In genomic region chr22:23207786-23208325, GRCh38 we compare ENCODE assay signal across 11 cellular contexts. TPM values are rescaled to one million over a fixed set of nuclear protein-coding genes. Genes with fewer than 3 reads are reported as not detected.
DNase-seq lines count a peak whose midpoint lies in the region; ATAC-seq lines count a peak whose summit lies in the region.
"Had no signal": no experiment of that assay in that cellular context is flagged by ENCODE, and none has a peak within 500 bp of the region (broad histone marks: within the 10 kb centered on the region; RNA-seq: fewer than 3 reads in every experiment).

No MANE protein-coding gene starts in this region.

- no peaks in the 10 kb centered on the region for H3K27me3 Mint-ChIP-seq in activated T-cell treated with anti-CD3 and anti-CD28 coated beads, Interleukin-2, amount 50 U/mL, for 24 hours
- H3K27me3 Mint-ChIP-seq in activated T-cell treated with anti-CD3 and anti-CD28 coated beads, Interleukin-2, amount 50 U/mL, for 72 hours (ENCODE audit: low read depth) = no peaks in the 10 kb centered on the region
- no peaks in the 10 kb centered on the region for H3K27me3 Mint-ChIP-seq in T-helper 2 cell treated with Interferon-gamma antibody and Interleukin-4, amounts not matched to agents 5 μg/mL and 100 μg/mL, for 36 hours (ENCODE audit: low read depth)

- no peaks in the 10 kb centered on the region for H3K27me3 ChIP-seq in aorta (ENCODE audit: control insufficient read depth in 1 of 2, insufficient read depth in 2 of 2, low read length in 1 of 2)
- H3K27me3 ChIP-seq: adrenal gland had no signal

- no peak overlapping the region for H3K27ac ChIP-seq in aorta (ENCODE audit: low read depth in 1 of 2, low read length in 2 of 2)
- H3K27ac ChIP-seq: adrenal gland had no signal

- no peak for DNase-seq in activated T-cell treated with anti-CD3 and anti-CD28 coated beads, Interleukin-2, amount 50 U/mL, for 24 hours
- no peak for DNase-seq in activated T-cell treated with anti-CD3 and anti-CD28 coated beads, Interleukin-2, amount 50 U/mL, for 72 hours
- DNase-seq in NCI-H526 treated with DMSO at 0.1 percent for 48 hours (lab: John Stamatoyannopoulos, UW) (peak; percentile 80), glomerular visceral epithelial cell (ENCODE audit: extremely low spot score) (peak; percentile 50), aorta (peak; percentile 34), iPS-NIHi7 (ENCODE audit: extremely low spot score) (no peak)
- DNase-seq in activated T-cell treated with anti-CD3 and anti-CD28 coated beads, Interleukin-2, amount 50 U/mL, for 1 hour = no peak
- no peak for DNase-seq in T-helper 2 cell treated with Interferon-gamma antibody and Interleukin-4, amounts not matched to agents 5 μg/mL and 100 μg/mL, for 36 hours (ENCODE audit: low spot score)
- DNase-seq: activated CD8-positive, alpha-beta memory T cell treated with anti-CD3 and anti-CD28 coated beads, Interleukin-2, amount 50 U/mL, for 48 hours; adrenal gland; cortex of kidney had no signal

- peaks cover 46% of the 10 kb centered on the region for H3K4me1 Mint-ChIP-seq in activated T-cell treated with anti-CD3 and anti-CD28 coated beads, Interleukin-2, amount 50 U/mL, for 24 hours (ENCODE audit: low read depth)
- peaks cover 10% of the 10 kb centered on the region for H3K4me1 Mint-ChIP-seq in activated T-cell treated with anti-CD3 and anti-CD28 coated beads, Interleukin-2, amount 50 U/mL, for 72 hours (ENCODE audit: low read depth)
- peaks cover 4% of the 10 kb centered on the region for H3K4me1 Mint-ChIP-seq in T-helper 2 cell treated with Interferon-gamma antibody and Interleukin-4, amounts not matched to agents 5 μg/mL and 100 μg/mL, for 36 hours (ENCODE audit: low read depth)

- H3K27ac Mint-ChIP-seq in activated T-cell treated with anti-CD3 and anti-CD28 coated beads, Interleukin-2, amount 50 U/mL, for 24 hours = peak overlapping the region; percentile 67
- no peak overlapping the region for H3K27ac Mint-ChIP-seq in activated T-cell treated with anti-CD3 and anti-CD28 coated beads, Interleukin-2, amount 50 U/mL, for 72 hours
- H3K27ac Mint-ChIP-seq in T-helper 2 cell treated with Interferon-gamma antibody and Interleukin-4, amounts not matched to agents 5 μg/mL and 100 μg/mL, for 36 hours = no peak overlapping the region

- intact Hi-C loops in aorta (cut with DNase I) = no loop called here

- peaks cover 0 to 4% of the 10 kb centered on the region in 2 donors for H3K4me1 ChIP-seq in aorta (ENCODE audit: control insufficient read depth in 1 of 2, insufficient read depth in 2 of 2, low read length in 2 of 2)

- WGBS in aorta, 2 donors = 94 to 96% methylated on average over 11 of the region's 11 CpGs

- H3K4me3 ChIP-seq in aorta (ENCODE audit: low read length in 2 of 2) = no peak overlapping the region
- H3K4me3 ChIP-seq: adrenal gland had no signal

- no peaks in the 10 kb centered on the region for H3K9me3 ChIP-seq in aorta (ENCODE audit: control insufficient read depth, low read length)
- H3K9me3 ChIP-seq: adrenal gland had no signal

- no peak for ATAC-seq in activated T-cell treated with anti-CD3 and anti-CD28 coated beads, Interleukin-2, amount 50 U/mL, for 72 hours (replicated peaks in 1 of 2)
- no peak for ATAC-seq in aorta (ENCODE audit: low FRiP score)

- H3K36me3 Mint-ChIP-seq in activated T-cell treated with anti-CD3 and anti-CD28 coated beads, Interleukin-2, amount 50 U/mL, for 24 hours (ENCODE audit: low read depth) = peaks cover 56% of the 10 kb centered on the region
- peaks cover 2% of the 10 kb centered on the region in 2 donors for H3K36me3 Mint-ChIP-seq in activated T-cell treated with anti-CD3 and anti-CD28 coated beads, Interleukin-2, amount 50 U/mL, for 72 hours (ENCODE audit: insufficient read depth in 2 of 2)
- peaks cover 21% of the 10 kb centered on the region for H3K36me3 Mint-ChIP-seq in T-helper 2 cell treated with Interferon-gamma antibody and Interleukin-4, amounts not matched to agents 5 μg/mL and 100 μg/mL, for 36 hours (ENCODE audit: low read depth)

- no peaks in the 10 kb centered on the region for H3K36me3 ChIP-seq in aorta (ENCODE audit: control insufficient read depth in 1 of 2, insufficient read depth in 2 of 2, low read length in 1 of 2)
- H3K36me3 ChIP-seq: adrenal gland had no signal

- no peak overlapping the region for H3K4me3 Mint-ChIP-seq in activated T-cell treated with anti-CD3 and anti-CD28 coated beads, Interleukin-2, amount 50 U/mL, for 24 hours
- no peak overlapping the region for H3K4me3 Mint-ChIP-seq in activated T-cell treated with anti-CD3 and anti-CD28 coated beads, Interleukin-2, amount 50 U/mL, for 72 hours
- no peak overlapping the region for H3K4me3 Mint-ChIP-seq in T-helper 2 cell treated with Interferon-gamma antibody and Interleukin-4, amounts not matched to agents 5 μg/mL and 100 μg/mL, for 36 hours

- no peaks in the 10 kb centered on the region for H3K9me3 Mint-ChIP-seq in activated T-cell treated with anti-CD3 and anti-CD28 coated beads, Interleukin-2, amount 50 U/mL, for 24 hours
- no peaks in the 10 kb centered on the region for H3K9me3 Mint-ChIP-seq in activated T-cell treated with anti-CD3 and anti-CD28 coated beads, Interleukin-2, amount 50 U/mL, for 72 hours
- H3K9me3 Mint-ChIP-seq in T-helper 2 cell treated with Interferon-gamma antibody and Interleukin-4, amounts not matched to agents 5 μg/mL and 100 μg/mL, for 36 hours = no peaks in the 10 kb centered on the region

RNA-seq across cellular contexts. Expression of gene BCR, which starts 27.5 kb away (rescaled TPM):
- total RNA-seq in activated T-cell treated with anti-CD3 and anti-CD28 coated beads, Interleukin-2, amount 50 U/mL, for 72 hours = 10 to 100 TPM; 40.3 to 50.0 TPM
- total RNA-seq in aorta = 100 to 1,000 TPM; 113 to 120 TPM
- 10 to 100 TPM in 1 of 2 donors, 1 to 10 TPM in 1; 5.3 to 30.1 TPM for polyA plus RNA-seq in aorta

Comparison
In these comparisons a context has a peak if more than half of its experiments do, and no peak if none do; other contexts are left out.
1. DNase-seq: peak in NCI-H526 treated with DMSO at 0.1 percent for 48 hours (single experiment), glomerular visceral epithelial cell (single experiment) and aorta (2 of 2); none in activated T-cell treated with anti-CD3 and anti-CD28 coated beads, Interleukin-2, amount 50 U/mL, for 24 hours (single experiment), activated T-cell treated with anti-CD3 and anti-CD28 coated beads, Interleukin-2, amount 50 U/mL, for 72 hours (0 of 2), activated T-cell treated with anti-CD3 and anti-CD28 coated beads, Interleukin-2, amount 50 U/mL, for 1 hour (single experiment), iPS-NIHi7 (single experiment) and T-helper 2 cell treated with Interferon-gamma antibody and Interleukin-4, amounts not matched to agents 5 μg/mL and 100 μg/mL, for 36 hours (single experiment).